ENCODE assay signal across 15 cellular contexts in genomic region chr1:4786061-4786460, GRCh38.
DNase-seq lines count a peak whose midpoint lies in the region; ATAC-seq and TF ChIP-seq lines count a peak whose summit lies in the region.
"Had no signal": no experiment of that assay in that cellular context is flagged by ENCODE, and none has a peak within 500 bp of the region (broad histone marks: within the 10 kb centered on the region; RNA-seq: fewer than 3 reads in every experiment).

No MANE protein-coding gene starts in this region.

- H4K20me1 ChIP-seq in mammary epithelial cell (ENCODE audit: insufficient read depth, low read length): no peaks in the 10 kb centered on the region

- no peak overlapping the region for H3K4me2 ChIP-seq in mammary epithelial cell (ENCODE audit: insufficient read depth, low read depth, low read length)

- no peaks in the 10 kb centered on the region for H3K27me3 Mint-ChIP-seq in MCF 10A (ENCODE audit: insufficient read depth, unreplicated experiment)
- H3K27me3 Mint-ChIP-seq: CD4-positive, CD25-positive, alpha-beta regulatory T cell had no signal

- in situ Hi-C loops in mammary epithelial cell (cut with MboI; ENCODE audit: low sequenced_read_pairs in 2 of 2): no loop called here

- H3K9me3 Mint-ChIP-seq in MCF 10A (ENCODE audit: unreplicated experiment): peaks cover 40% of the 10 kb centered on the region

- H3K9ac ChIP-seq in mammary epithelial cell (ENCODE audit: insufficient read depth, low read length): no peak overlapping the region

- H3K9me3 ChIP-seq in mammary epithelial cell (replicated peaks; ENCODE audit: insufficient read depth, low read length): no peaks in the 10 kb centered on the region

- H3K79me2 ChIP-seq in mammary epithelial cell (ENCODE audit: insufficient read depth, low read length): no peaks in the 10 kb centered on the region

- TF ChIP-seq CTCF in MCF 10A (IDR thresholded peaks at IDR 0.05; ENCODE audit: unreplicated experiment) (no peak), mammary epithelial cell (conservative IDR thresholded peaks at IDR 0.05 in 1 of 2, IDR thresholded peaks at IDR 0.05 in 1 of 2; ENCODE audit: extremely low read depth in 1 of 2, insufficient read depth in 1 of 2, low read depth in 1 of 2, low read length in 2 of 2) (no peak)

- peaks cover 5% of the 10 kb centered on the region for H3K36me3 Mint-ChIP-seq in MCF 10A (ENCODE audit: insufficient read depth, unreplicated experiment)
- H3K36me3 Mint-ChIP-seq: CD4-positive, CD25-positive, alpha-beta regulatory T cell had no signal

- no peak overlapping the region for H3K4me3 ChIP-seq in mammary epithelial cell (replicated peaks in 1 of 3; ENCODE audit: insufficient read depth in 1 of 3, low read depth in 2 of 3, low read length in 3 of 3)

- CTCF ChIA-PET in MCF 10A (lab: Yijun Ruan, JAX) (no interaction called here), mammary epithelial cell (lab: Charles Lee; ENCODE audit: low non-redundant PET) (no interaction called here)

- H3K36me3 ChIP-seq in mammary epithelial cell (ENCODE audit: insufficient read depth, low read length): no peaks in the 10 kb centered on the region

- H3K27ac ChIP-seq in mammary epithelial cell (ENCODE audit: insufficient read depth, low read depth, low read length): no peak overlapping the region

- WGBS in mammary epithelial cell (ENCODE audit: low coverage, missing lambda C conversion rate): 78% methylated on average over 6 of the region's 8 CpGs

- peak; percentile 18 for DNase-seq in MCF 10A (ENCODE audit: unreplicated experiment)
- no peak for DNase-seq in mammary epithelial cell
- peak; percentile 58 for DNase-seq in NCI-H128 (lab: John Stamatoyannopoulos, UW; ENCODE audit: unreplicated experiment)
- peak; percentile 35 for DNase-seq in RPMI7951 (ENCODE audit: low read depth)
- no peak for DNase-seq in pons (ENCODE audit: low spot score)
- DNase-seq in cerebellar nuclear complex (lab: John Stamatoyannopoulos, UW): no peak
- DNase-seq: CD4-positive, CD25-positive, alpha-beta regulatory T cell; GOT3; IMR-90; NCI-H2081; NCI-H345; NCI-H526; Right ventricle myocardium superior had no signal

- intact Hi-C loops in MCF 10A (cut with micrococcal nuclease): no loop called here
- intact Hi-C loops in mammary epithelial cell (cut with micrococcal nuclease): no loop called here

- H3K27ac Mint-ChIP-seq in MCF 10A (ENCODE audit: low read depth, unreplicated experiment): no peak overlapping the region
- H3K27ac Mint-ChIP-seq: CD4-positive, CD25-positive, alpha-beta regulatory T cell had no signal

- H3K4me1 ChIP-seq in mammary epithelial cell (ENCODE audit: insufficient read depth, low read length): no peaks in the 10 kb centered on the region

- POLR2A ChIA-PET in MCF 10A (lab: Yijun Ruan, JAX): no interaction called here

- ATAC-seq in GM18907 (IDR thresholded peaks at IDR 0.05; ENCODE audit: unreplicated experiment): no peak
- ATAC-seq: HCT116 had no signal

- no peaks in the 10 kb centered on the region for H3K4me1 Mint-ChIP-seq in MCF 10A (ENCODE audit: insufficient read depth, unreplicated experiment)
- H3K4me1 Mint-ChIP-seq: CD4-positive, CD25-positive, alpha-beta regulatory T cell had no signal

- H3K27me3 ChIP-seq in mammary epithelial cell (ENCODE audit: insufficient read depth, low read length): no peaks in the 10 kb centered on the region

- no peak overlapping the region for H2AFZ ChIP-seq in mammary epithelial cell (ENCODE audit: low read depth, low read length)

- BruUV-seq in MCF 10A (replicated peaks; lab: Mats Ljungman, UMichigan): no TSS peak
- BruUV-seq in mammary epithelial cell (replicated peaks; lab: Mats Ljungman, UMichigan): no TSS peak

- no peak overlapping the region for H3K4me3 Mint-ChIP-seq in MCF 10A (ENCODE audit: unreplicated experiment)
- H3K4me3 Mint-ChIP-seq: CD4-positive, CD25-positive, alpha-beta regulatory T cell had no signal

- dilution Hi-C loops in mammary epithelial cell (cut with HindIII; ENCODE audit: low sequenced_read_pairs): no loop called here

Comparison
In these comparisons a context has a peak if more than half of its experiments do, and no peak if none do; other contexts are left out.
1. DNase-seq: peak in MCF 10A (single experiment), NCI-H128 (single experiment) and RPMI7951 (single experiment); none in mammary epithelial cell (single experiment), pons (single experiment) and cerebellar nuclear complex (0 of 2).